1 cellular context compared by ENCODE assay signal in the genomic region with DNA sequence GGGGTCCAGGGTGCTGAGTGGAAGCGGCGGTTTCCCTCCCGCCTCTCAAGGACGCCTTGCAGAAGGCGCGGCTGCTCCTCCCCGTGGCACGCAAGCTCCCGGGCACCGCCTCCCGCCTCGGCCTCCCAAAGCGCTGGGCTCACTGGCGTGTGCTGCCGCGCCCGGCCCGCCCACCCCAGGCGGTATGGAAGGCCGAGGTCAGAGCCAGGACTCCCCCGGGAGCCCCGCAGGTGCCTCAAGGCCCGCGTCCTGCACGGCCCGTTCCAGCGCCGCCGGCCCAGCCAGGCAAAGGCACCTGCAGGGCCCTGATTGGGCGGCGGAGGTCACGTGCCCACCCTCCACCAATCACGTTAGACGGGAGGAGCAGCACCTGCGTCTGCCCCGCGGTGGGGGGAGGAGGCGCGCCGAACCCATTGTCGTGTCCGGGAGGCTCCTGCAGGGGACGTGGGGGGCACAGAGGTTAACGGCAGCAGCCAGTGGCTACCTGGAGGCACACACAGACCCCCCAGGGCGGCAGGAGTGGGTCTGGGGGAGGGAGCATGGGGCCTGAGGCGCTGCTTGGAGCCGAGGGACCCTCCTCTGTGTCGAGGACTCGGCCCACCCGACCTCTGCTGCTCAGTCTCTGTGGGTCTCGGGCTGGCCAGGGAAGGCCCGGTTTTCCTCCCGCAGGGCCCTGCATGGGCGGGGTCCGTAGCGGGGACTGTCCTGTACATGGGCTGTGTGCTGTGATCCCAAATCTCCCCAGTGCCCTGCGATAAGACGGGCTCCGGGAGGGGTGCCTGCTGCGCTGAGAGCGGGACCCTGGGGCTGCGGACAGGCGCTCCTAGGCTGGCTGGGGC.
TF ChIP-seq lines count a peak whose summit lies in the region.

No MANE protein-coding gene starts in this region.

TF ChIP-seq in HepG2, 621 proteins besides CTCF, POLR2A, EP300 and RAD21 (continued from another document and continues in another):
- TF ChIP-seq, protein P1, sequence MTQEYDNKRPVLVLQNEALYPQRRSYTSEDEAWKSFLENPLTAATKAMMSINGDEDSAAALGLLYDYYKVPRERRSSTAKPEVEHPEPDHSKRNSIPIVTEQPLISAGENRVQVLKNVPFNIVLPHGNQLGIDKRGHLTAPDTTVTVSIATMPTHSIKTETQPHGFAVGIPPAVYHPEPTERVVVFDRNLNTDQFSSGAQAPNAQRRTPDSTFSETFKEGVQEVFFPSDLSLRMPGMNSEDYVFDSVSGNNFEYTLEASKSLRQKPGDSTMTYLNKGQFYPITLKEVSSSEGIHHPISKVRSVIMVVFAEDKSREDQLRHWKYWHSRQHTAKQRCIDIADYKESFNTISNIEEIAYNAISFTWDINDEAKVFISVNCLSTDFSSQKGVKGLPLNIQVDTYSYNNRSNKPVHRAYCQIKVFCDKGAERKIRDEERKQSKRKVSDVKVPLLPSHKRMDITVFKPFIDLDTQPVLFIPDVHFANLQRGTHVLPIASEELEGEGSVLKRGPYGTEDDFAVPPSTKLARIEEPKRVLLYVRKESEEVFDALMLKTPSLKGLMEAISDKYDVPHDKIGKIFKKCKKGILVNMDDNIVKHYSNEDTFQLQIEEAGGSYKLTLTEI (CRISPR knock-in tag; conservative IDR thresholded peaks at IDR 0.05), result no peak
- TF ChIP-seq SATB2 (CRISPR knock-in tag; IDR thresholded peaks at IDR 0.05) (no peak), SRSF9 (IDR thresholded peaks at IDR 0.05; ENCODE audit: borderline replicate concordance, insufficient read depth, low read depth, low read length, poor library complexity, severe bottlenecking) (no peak), ZNF354B (CRISPR knock-in tag; IDR thresholded peaks at IDR 0.05) (no peak), ZNF574 (CRISPR knock-in tag; IDR thresholded peaks at IDR 0.05) (peak; percentile 46; the same call in 1 of the 2 replicates), KMT2A (CRISPR knock-in tag; IDR thresholded peaks at IDR 0.05) (peak; percentile 60; the same call in 1 of the 2 replicates), SP1 (IDR thresholded peaks at IDR 0.05) (no peak), SP1 (CRISPR knock-in tag; IDR thresholded peaks at IDR 0.05) (peak; percentile 47; the same call in 1 of the 2 replicates), TAF1 (CRISPR knock-in tag; IDR thresholded peaks at IDR 0.05) (peak; percentile 87), TARDBP (CRISPR knock-in tag; IDR thresholded peaks at IDR 0.05) (no peak), ZNF607 (CRISPR knock-in tag; IDR thresholded peaks at IDR 0.05; ENCODE audit: borderline replicate concordance) (peak; percentile 88), CEBPG (CRISPR knock-in tag; IDR thresholded peaks at IDR 0.05) (no peak; the same call in 1 of the 2 replicates), ZNF564 (CRISPR knock-in tag; IDR thresholded peaks at IDR 0.05) (no peak), GTF2F1 (IDR thresholded peaks at IDR 0.05; ENCODE audit: low read length) (no peak), NRL (CRISPR knock-in tag; IDR thresholded peaks at IDR 0.05; ENCODE audit: borderline replicate concordance) (peak; percentile 86), ZHX2 (IDR thresholded peaks at IDR 0.05; ENCODE audit: low read depth) (no peak), ZHX2 (CRISPR knock-in tag; IDR thresholded peaks at IDR 0.05; ENCODE audit: borderline replicate concordance) (no peak), IRX3 (CRISPR knock-in tag; IDR thresholded peaks at IDR 0.05; ENCODE audit: borderline replicate concordance, low read depth) (0 out of 2 replicates have a peak, but pooled peaks have one; percentile 51), NCOA5 (CRISPR knock-in tag; IDR thresholded peaks at IDR 0.05) (no peak), HES4 (CRISPR knock-in tag; IDR thresholded peaks at IDR 0.05; ENCODE audit: borderline replicate concordance) (peak; percentile 41; the same call in 1 of the 2 replicates), ZNF318 (CRISPR knock-in tag; IDR thresholded peaks at IDR 0.05) (no peak), KAT8 (CRISPR knock-in tag; IDR thresholded peaks at IDR 0.05) (no peak; the same call in 1 of the 2 replicates), YY1 (IDR thresholded peaks at IDR 0.05; ENCODE audit: insufficient read depth, insufficient replicate concordance, low read depth, low read length) (peak; percentile 62), NAIF1 (CRISPR knock-in tag; IDR thresholded peaks at IDR 0.05; ENCODE audit: borderline replicate concordance) (no peak), REL (CRISPR knock-in tag; conservative IDR thresholded peaks at IDR 0.05) (0 out of 2 replicates have a peak, but pooled peaks have one; percentile 49)
- TF ChIP-seq, protein P2, sequence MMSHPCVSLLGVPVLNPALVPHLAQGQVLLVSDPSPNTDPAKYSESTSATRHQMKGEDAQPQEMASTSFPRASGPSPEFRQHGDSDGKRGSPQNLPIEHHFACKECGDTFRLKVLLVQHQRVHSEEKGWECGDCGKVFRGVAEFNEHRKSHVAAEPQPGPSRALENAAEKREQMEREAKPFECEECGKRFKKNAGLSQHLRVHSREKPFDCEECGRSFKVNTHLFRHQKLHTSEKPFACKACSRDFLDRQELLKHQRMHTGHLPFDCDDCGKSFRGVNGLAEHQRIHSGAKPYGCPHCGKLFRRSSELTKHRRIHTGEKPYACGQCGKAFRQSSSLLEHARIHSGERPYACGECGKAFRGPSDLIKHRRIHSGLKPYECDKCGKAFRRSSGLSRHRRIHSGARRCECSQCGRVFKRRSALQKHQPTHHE (CRISPR knock-in tag; IDR thresholded peaks at IDR 0.05; ENCODE audit: borderline replicate concordance), result no peak; the same call in 1 of the 2 replicates
- TF ChIP-seq, protein P3, sequence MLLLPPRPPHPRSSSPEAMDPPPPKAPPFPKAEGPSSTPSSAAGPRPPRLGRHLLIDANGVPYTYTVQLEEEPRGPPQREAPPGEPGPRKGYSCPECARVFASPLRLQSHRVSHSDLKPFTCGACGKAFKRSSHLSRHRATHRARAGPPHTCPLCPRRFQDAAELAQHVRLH (CRISPR knock-in tag; IDR thresholded peaks at IDR 0.05; ENCODE audit: borderline replicate concordance, low read depth), result 0 out of 2 replicates have a peak, but pooled peaks have one; percentile 77
- TF ChIP-seq, protein P4, sequence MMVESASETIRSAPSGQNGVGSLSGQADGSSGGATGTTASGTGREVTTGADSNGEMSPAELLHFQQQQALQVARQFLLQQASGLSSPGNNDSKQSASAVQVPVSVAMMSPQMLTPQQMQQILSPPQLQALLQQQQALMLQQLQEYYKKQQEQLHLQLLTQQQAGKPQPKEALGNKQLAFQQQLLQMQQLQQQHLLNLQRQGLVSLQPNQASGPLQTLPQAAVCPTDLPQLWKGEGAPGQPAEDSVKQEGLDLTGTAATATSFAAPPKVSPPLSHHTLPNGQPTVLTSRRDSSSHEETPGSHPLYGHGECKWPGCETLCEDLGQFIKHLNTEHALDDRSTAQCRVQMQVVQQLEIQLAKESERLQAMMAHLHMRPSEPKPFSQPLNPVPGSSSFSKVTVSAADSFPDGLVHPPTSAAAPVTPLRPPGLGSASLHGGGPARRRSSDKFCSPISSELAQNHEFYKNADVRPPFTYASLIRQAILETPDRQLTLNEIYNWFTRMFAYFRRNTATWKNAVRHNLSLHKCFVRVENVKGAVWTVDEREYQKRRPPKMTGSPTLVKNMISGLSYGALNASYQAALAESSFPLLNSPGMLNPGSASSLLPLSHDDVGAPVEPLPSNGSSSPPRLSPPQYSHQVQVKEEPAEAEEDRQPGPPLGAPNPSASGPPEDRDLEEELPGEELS (CRISPR knock-in tag; IDR thresholded peaks at IDR 0.05), result 0 out of 2 replicates have a peak, but pooled peaks have one; percentile 63
